In the genomic region with DNA sequence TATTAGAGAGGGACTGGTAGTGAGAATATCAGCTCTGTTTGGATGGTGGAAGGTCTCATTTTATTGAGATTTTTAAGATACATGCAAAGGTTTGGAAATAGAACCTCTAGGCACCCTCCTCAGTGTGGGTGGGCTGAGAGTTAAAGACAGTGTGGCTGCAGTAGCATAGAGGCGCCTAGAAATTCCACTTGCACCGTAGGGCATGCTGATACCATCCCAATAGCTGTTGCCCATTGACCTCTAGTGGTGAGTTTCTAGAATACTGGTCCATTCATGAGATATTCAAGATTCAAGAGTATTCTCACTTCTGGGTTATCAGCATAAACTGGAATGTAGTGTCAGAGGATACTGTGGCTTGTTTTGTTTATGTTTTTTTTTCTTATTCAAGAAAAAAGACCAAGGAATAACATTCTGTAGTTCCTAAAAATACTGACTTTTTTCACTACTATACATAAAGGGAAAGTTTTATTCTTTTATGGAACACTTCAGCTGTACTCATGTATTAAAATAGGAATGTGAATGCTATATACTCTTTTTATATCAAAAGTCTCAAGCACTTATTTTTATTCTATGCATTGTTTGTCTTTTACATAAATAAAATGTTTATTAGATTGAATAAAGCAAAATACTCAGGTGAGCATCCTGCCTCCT, we compare ENCODE assay signal across 8 cellular contexts.
DNase-seq lines count a peak whose midpoint lies in the region; TF ChIP-seq lines count a peak whose summit lies in the region.

No MANE protein-coding gene starts in this region.

- TF ChIP-seq CTCF in 22Rv1 (IDR thresholded peaks at IDR 0.05) (peak; percentile 90), GM10248 (IDR thresholded peaks at IDR 0.05; ENCODE audit: control extremely low read depth, extremely low read depth, low read depth, missing control alignments) (peak; percentile 57), LNCaP clone FGC (IDR thresholded peaks at IDR 0.05; ENCODE audit: control insufficient read depth, extremely low read depth, insufficient read depth) (peak; percentile 85), breast epithelium (IDR thresholded peaks at IDR 0.05) (peak; percentile 59 to 83 (median 71))

- POLR2A ChIA-PET in GM10248 (lab: Yijun Ruan, JAX): no interaction called here

- CTCF ChIA-PET in GM10248 (lab: Yijun Ruan, JAX): interaction anchor here (0.7 to 5.1 kb wide), 37 partner anchors 8 to 684 kb away, joined by 3 to 40 read pairs (median 4); partner anchors contain the start of gene TGFBR2

- no peaks in the 10 kb centered on the region for H3K36me3 ChIP-seq in breast epithelium

- H3K4me3 ChIP-seq in LNCaP clone FGC (ENCODE audit: low read depth, low read length) (no peak overlapping the region), breast epithelium (no peak overlapping the region)

- H3K9me3 ChIP-seq in breast epithelium: no peaks in the 10 kb centered on the region

- in situ Hi-C loops in SK-MEL-5 (cut with HindIII; ENCODE audit: low pct_unique_long_range_greater_than_20kb, low sequenced_read_pairs): no loop called here

- TF ChIP-seq POLR2A in breast epithelium (IDR thresholded peaks at IDR 0.05): no peak

- H3K4me1 ChIP-seq in breast epithelium: peaks cover 0 to 7% of the 10 kb centered on the region in 2 donors

- intact Hi-C loops in breast epithelium (cut with DNase I; ENCODE audit: low total_unique reads): no loop called here

- DNase-seq in GM10248 (ENCODE audit: extremely low spot score) (peak; percentile 48), HCEC 1CT (peak; percentile 74), LNCaP clone FGC (ENCODE audit: low read depth) (peak; percentile 49), SK-MEL-5 (ENCODE audit: low read depth, low spot score) (peak; percentile 81), breast epithelium (ENCODE audit: low spot score in 2 of 2) (peak in 1 of 2 donors; percentile 38), iris pigment epithelial cell (ENCODE audit: low read depth) (peak; percentile 75)
- peak in 2 of 3 donors; percentile 16 to 19 for DNase-seq in stimulated activated CD4-positive, alpha-beta T cell treated with anti-CD3 and anti-CD28 coated beads, TNF-alpha, amount 100 ng/mL, for 48 hours (ENCODE audit: low read depth in 3 of 3)

- H3K27ac ChIP-seq in 22Rv1 (no peak overlapping the region), breast epithelium (no peak overlapping the region)

- no peaks in the 10 kb centered on the region for H3K27me3 ChIP-seq in breast epithelium
